ENCODE assay signal across 1 cellular context in the genomic region with DNA sequence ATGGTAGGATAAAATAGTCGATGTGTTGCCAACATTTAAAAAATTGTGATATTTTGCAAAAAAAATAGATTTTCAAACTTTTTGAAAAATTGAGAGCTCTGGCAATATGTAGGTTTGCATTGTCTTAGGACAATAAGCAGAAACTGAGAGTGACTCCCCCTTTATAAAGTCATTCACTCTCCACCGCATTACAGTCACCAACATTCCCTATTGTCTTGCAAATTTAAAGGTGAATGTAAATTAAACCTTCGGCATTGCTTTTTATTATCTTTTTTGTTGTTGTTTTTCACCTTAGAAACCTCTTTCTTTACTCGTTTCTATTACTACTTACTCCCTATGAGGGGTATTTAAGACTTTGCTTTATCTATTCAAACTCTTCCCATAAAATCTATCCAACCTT.
TF ChIP-seq lines count a peak whose summit lies in the region.

No MANE protein-coding gene starts in this region.

TF ChIP-seq in WTC11, 78 proteins besides CTCF, POLR2A, EP300 and RAD21 (continued from another document):
- TF ChIP-seq, protein P1, sequence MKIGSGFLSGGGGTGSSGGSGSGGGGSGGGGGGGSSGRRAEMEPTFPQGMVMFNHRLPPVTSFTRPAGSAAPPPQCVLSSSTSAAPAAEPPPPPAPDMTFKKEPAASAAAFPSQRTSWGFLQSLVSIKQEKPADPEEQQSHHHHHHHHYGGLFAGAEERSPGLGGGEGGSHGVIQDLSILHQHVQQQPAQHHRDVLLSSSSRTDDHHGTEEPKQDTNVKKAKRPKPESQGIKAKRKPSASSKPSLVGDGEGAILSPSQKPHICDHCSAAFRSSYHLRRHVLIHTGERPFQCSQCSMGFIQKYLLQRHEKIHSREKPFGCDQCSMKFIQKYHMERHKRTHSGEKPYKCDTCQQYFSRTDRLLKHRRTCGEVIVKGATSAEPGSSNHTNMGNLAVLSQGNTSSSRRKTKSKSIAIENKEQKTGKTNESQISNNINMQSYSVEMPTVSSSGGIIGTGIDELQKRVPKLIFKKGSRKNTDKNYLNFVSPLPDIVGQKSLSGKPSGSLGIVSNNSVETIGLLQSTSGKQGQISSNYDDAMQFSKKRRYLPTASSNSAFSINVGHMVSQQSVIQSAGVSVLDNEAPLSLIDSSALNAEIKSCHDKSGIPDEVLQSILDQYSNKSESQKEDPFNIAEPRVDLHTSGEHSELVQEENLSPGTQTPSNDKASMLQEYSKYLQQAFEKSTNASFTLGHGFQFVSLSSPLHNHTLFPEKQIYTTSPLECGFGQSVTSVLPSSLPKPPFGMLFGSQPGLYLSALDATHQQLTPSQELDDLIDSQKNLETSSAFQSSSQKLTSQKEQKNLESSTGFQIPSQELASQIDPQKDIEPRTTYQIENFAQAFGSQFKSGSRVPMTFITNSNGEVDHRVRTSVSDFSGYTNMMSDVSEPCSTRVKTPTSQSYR (CRISPR knock-in tag; IDR thresholded peaks at IDR 0.05): no peak
- TF ChIP-seq FOXP1 (CRISPR knock-in tag; IDR thresholded peaks at IDR 0.05; ENCODE audit: borderline replicate concordance) (no peak), KAT7 (CRISPR knock-in tag; IDR thresholded peaks at IDR 0.05; ENCODE audit: borderline replicate concordance) (no peak), NFYB (CRISPR knock-in tag; conservative IDR thresholded peaks at IDR 0.05; ENCODE audit: low read depth) (no peak), OVOL2 (CRISPR knock-in tag; IDR thresholded peaks at IDR 0.05; ENCODE audit: borderline replicate concordance) (no peak), TP53 (CRISPR knock-in tag; IDR thresholded peaks at IDR 0.05) (no peak), NFE2L1 (CRISPR knock-in tag; IDR thresholded peaks at IDR 0.05) (no peak), TEAD1 (CRISPR knock-in tag; IDR thresholded peaks at IDR 0.05) (no peak), ZNF138 (CRISPR knock-in tag; conservative IDR thresholded peaks at IDR 0.05) (no peak), ZNF232 (CRISPR knock-in tag; IDR thresholded peaks at IDR 0.05) (no peak), ESRRA (CRISPR knock-in tag; IDR thresholded peaks at IDR 0.05; ENCODE audit: borderline replicate concordance) (no peak), JUN (CRISPR knock-in tag; IDR thresholded peaks at IDR 0.05) (no peak), PRRX2 (CRISPR knock-in tag; IDR thresholded peaks at IDR 0.05) (no peak)
- TF ChIP-seq, protein P2, sequence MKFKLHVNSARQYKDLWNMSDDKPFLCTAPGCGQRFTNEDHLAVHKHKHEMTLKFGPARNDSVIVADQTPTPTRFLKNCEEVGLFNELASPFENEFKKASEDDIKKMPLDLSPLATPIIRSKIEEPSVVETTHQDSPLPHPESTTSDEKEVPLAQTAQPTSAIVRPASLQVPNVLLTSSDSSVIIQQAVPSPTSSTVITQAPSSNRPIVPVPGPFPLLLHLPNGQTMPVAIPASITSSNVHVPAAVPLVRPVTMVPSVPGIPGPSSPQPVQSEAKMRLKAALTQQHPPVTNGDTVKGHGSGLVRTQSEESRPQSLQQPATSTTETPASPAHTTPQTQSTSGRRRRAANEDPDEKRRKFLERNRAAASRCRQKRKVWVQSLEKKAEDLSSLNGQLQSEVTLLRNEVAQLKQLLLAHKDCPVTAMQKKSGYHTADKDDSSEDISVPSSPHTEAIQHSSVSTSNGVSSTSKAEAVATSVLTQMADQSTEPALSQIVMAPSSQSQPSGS (CRISPR knock-in tag; IDR thresholded peaks at IDR 0.05; ENCODE audit: borderline replicate concordance, low read depth): no peak
